30 cellular contexts compared by ENCODE assay signal in the genomic region with DNA sequence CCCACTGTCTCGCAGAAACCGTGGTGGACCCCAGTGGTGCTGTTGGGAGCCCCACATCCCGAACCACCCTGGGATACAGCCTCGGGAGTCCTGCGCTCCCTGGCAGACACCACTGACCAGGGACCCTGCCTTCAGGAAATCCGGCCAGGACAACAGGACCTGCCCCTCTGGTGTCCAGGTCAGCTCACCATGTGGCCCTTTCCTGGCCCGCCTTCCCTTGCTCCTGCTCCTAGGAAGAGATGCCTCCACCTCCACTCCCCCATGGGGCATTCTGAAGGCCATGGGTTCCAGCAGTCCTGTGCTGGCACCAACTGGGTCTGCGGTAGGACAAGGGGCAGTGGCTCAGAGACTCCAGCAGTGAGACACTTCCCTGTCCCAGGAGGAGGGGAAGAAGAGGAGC. TPM values are rescaled to one million over a fixed set of nuclear protein-coding genes. Genes with fewer than 3 reads are reported as not detected.
"Had no signal": no experiment of that assay in that cellular context is flagged by ENCODE, and none has a peak within 500 bp of the region (broad histone marks: within the 10 kb centered on the region; RNA-seq: fewer than 3 reads in every experiment).

No MANE protein-coding gene starts in this region.

- ATAC-seq: activated CD4-positive, CD25-positive, alpha-beta regulatory T cell treated with anti-CD3 and anti-CD28 coated beads, Interleukin-2, amount 50 U/mL, for 24 hours had no signal

- H3K4me1 ChIP-seq: ascending aorta, foreskin keratinocyte, left ventricle myocardium inferior, prostate gland had no signal

- H3K9me3 Mint-ChIP-seq: activated T-helper 17 cell treated with anti-CD3 and anti-CD28 coated beads, Interleukin-2, amount 50 U/mL, for 72 hours; immature natural killer cell; memory B cell had no signal

- DNase-seq: activated CD4-positive, alpha-beta T cell treated with anti-CD3 and anti-CD28 coated beads, Interleukin-2, amount 10 ng/mL, durations not matched to agents 24 days and 14 days; activated CD8-positive, alpha-beta T cell treated with anti-CD3 and anti-CD28 coated beads, Interleukin-2, amount 10 ng/mL, durations not matched to agents 7 days and 5 days; activated T-cell treated with anti-CD3 and anti-CD28 coated beads, Interleukin-2, amount 50 U/mL, for 24 hours; brain microvascular endothelial cell; caudate nucleus; dermis blood vessel endothelial cell; effector CD8-positive, alpha-beta T cell; erythroblast; foreskin keratinocyte; immature natural killer cell; left ventricle myocardium inferior; stimulated activated CD4-positive, alpha-beta T cell treated with anti-CD3 and anti-CD28 coated beads, Interleukin-12 subunit alpha, Interleukin-12 subunit beta, amount 100 ng/mL, for 4 hours; stimulated activated CD4-positive, alpha-beta T cell treated with anti-CD3 and anti-CD28 coated beads, Interleukin-4, amount 100 ng/mL, for 4 hours; stimulated activated naive CD8-positive, alpha-beta T cell treated with anti-CD3 and anti-CD28 coated beads, Interleukin-15, Interleukin-2, amounts not matched to agents 100 U/mL and 50 U/mL, for 24 hours had no signal

- H3K4me1 Mint-ChIP-seq: activated CD4-positive, alpha-beta T cell treated with anti-CD3 and anti-CD28 coated beads, Interleukin-2, amount 10 ng/mL, durations not matched to agents 24 days and 14 days; activated T-helper 17 cell treated with anti-CD3 and anti-CD28 coated beads, Interleukin-2, amount 50 U/mL, for 72 hours; memory B cell had no signal

- H3K27ac ChIP-seq: adrenal gland, ascending aorta, brain microvascular endothelial cell, foreskin keratinocyte, left ventricle myocardium inferior, prostate gland, VCaP had no signal

- H3K36me3 Mint-ChIP-seq: activated naive CD8-positive, alpha-beta T cell; immature natural killer cell; memory B cell had no signal

- H3K27me3 ChIP-seq: adrenal gland, ascending aorta, brain microvascular endothelial cell, foreskin keratinocyte had no signal

- H3K4me3 Mint-ChIP-seq: activated CD4-positive, alpha-beta T cell treated with anti-CD3 and anti-CD28 coated beads, Interleukin-2, amount 10 ng/mL, durations not matched to agents 24 days and 14 days; activated CD8-positive, alpha-beta T cell treated with anti-CD3 and anti-CD28 coated beads, Interleukin-2, amount 10 ng/mL, durations not matched to agents 7 days and 5 days; activated naive CD8-positive, alpha-beta T cell; activated T-cell treated with anti-CD3 and anti-CD28 coated beads, Interleukin-2, amount 50 U/mL, for 24 hours; activated T-helper 17 cell treated with anti-CD3 and anti-CD28 coated beads, Interleukin-2, amount 50 U/mL, for 72 hours; immature natural killer cell; memory B cell had no signal

- H3K36me3 ChIP-seq: adrenal gland, ascending aorta, brain microvascular endothelial cell, prostate gland had no signal

- H3K27me3 Mint-ChIP-seq: activated CD4-positive, alpha-beta T cell treated with anti-CD3 and anti-CD28 coated beads, Interleukin-2, amount 10 ng/mL, durations not matched to agents 24 days and 14 days; activated naive CD8-positive, alpha-beta T cell; activated T-helper 17 cell treated with anti-CD3 and anti-CD28 coated beads, Interleukin-2, amount 50 U/mL, for 72 hours had no signal

- H3K27ac Mint-ChIP-seq: activated CD4-positive, alpha-beta T cell treated with anti-CD3 and anti-CD28 coated beads, Interleukin-2, amount 10 ng/mL, durations not matched to agents 24 days and 14 days; activated CD8-positive, alpha-beta T cell treated with anti-CD3 and anti-CD28 coated beads, Interleukin-2, amount 10 ng/mL, durations not matched to agents 7 days and 5 days; activated naive CD8-positive, alpha-beta T cell; activated T-cell treated with anti-CD3 and anti-CD28 coated beads, Interleukin-2, amount 50 U/mL, for 24 hours; activated T-helper 17 cell treated with anti-CD3 and anti-CD28 coated beads, Interleukin-2, amount 50 U/mL, for 72 hours; immature natural killer cell; memory B cell had no signal

- H3K4me3 ChIP-seq: adrenal gland, ascending aorta, left ventricle myocardium inferior, prostate gland had no signal

- H3K9me3 ChIP-seq: adrenal gland, prostate gland had no signal

RNA-seq across cellular contexts. Expression of a gene that starts 22.5 kb away (rescaled TPM):
- total RNA-seq: activated CD4-positive, alpha-beta T cell treated with anti-CD3 and anti-CD28 coated beads, Interleukin-2, amount 10 ng/mL, durations not matched to agents 24 days and 14 days; activated CD8-positive, alpha-beta T cell treated with anti-CD3 and anti-CD28 coated beads, Interleukin-2, amount 10 ng/mL, durations not matched to agents 7 days and 5 days; activated T-helper 17 cell treated with anti-CD3 and anti-CD28 coated beads, Interleukin-2, amount 50 U/mL, for 72 hours; ascending aorta; foreskin keratinocyte; glomerular endothelial cell; kidney epithelial cell; left ventricle myocardium inferior; mononuclear cell; myocyte; osteocyte; T-helper 2 cell treated with Interferon-gamma antibody and Interleukin-4, amounts not matched to agents 100 ng/mL and 5 ng/mL, for 36 hours; ureter had no signal
- polyA plus RNA-seq: foreskin keratinocyte, immature natural killer cell, neural cell had no signal

RNA-seq across cellular contexts. Expression of a gene that starts 54.0 kb away (rescaled TPM):
- total RNA-seq: activated CD8-positive, alpha-beta T cell treated with anti-CD3 and anti-CD28 coated beads, Interleukin-2, amount 10 ng/mL, durations not matched to agents 7 days and 5 days; activated T-helper 17 cell treated with anti-CD3 and anti-CD28 coated beads, Interleukin-2, amount 50 U/mL, for 72 hours had no signal
- polyA plus RNA-seq: immature natural killer cell had no signal
